In genomic region chr10:77921395-77921794, GRCh38 we compare ENCODE assay signal across 15 cellular contexts.
"Had no signal": no experiment of that assay in that cellular context is flagged by ENCODE, and none has a peak within 500 bp of the region (broad histone marks: within the 10 kb centered on the region; RNA-seq: fewer than 3 reads in every experiment).

No MANE protein-coding gene starts in this region.

- H3K9me3 Mint-ChIP-seq: activated naive CD4-positive, alpha-beta T cell treated with anti-CD3 and anti-CD28 coated beads, Interleukin-2, amount 50 U/mL, for 24 hours; activated T-cell treated with anti-CD3 and anti-CD28 coated beads, Interleukin-2, amount 50 U/mL, for 24 hours; stimulated activated naive CD8-positive, alpha-beta T cell treated with anti-CD3 and anti-CD28 coated beads, Interleukin-15, amount 100 ng/mL, for 72 hours had no signal

- H3K27ac Mint-ChIP-seq: activated naive CD4-positive, alpha-beta T cell treated with anti-CD3 and anti-CD28 coated beads, Interleukin-2, amount 50 U/mL, for 24 hours; activated T-cell treated with anti-CD3 and anti-CD28 coated beads, Interleukin-2, amount 50 U/mL, for 24 hours; stimulated activated naive CD8-positive, alpha-beta T cell treated with anti-CD3 and anti-CD28 coated beads, Interleukin-15, amount 100 ng/mL, for 72 hours had no signal

- H3K4me3 ChIP-seq: coronary artery, ovary, upper lobe of right lung had no signal

- H3K4me3 Mint-ChIP-seq: activated naive CD4-positive, alpha-beta T cell treated with anti-CD3 and anti-CD28 coated beads, Interleukin-2, amount 50 U/mL, for 24 hours; activated T-cell treated with anti-CD3 and anti-CD28 coated beads, Interleukin-2, amount 50 U/mL, for 24 hours; stimulated activated naive CD8-positive, alpha-beta T cell treated with anti-CD3 and anti-CD28 coated beads, Interleukin-15, amount 100 ng/mL, for 72 hours had no signal

- H3K27ac ChIP-seq: coronary artery, ovary, upper lobe of right lung had no signal

- H3K9me3 ChIP-seq: ovary, upper lobe of right lung had no signal

- H3K27me3 ChIP-seq: ovary, upper lobe of right lung had no signal

- H3K36me3 ChIP-seq: ovary, upper lobe of right lung had no signal

- ATAC-seq: esophagus mucosa; left ventricle myocardium superior; sciatic nerve; stimulated activated naive CD8-positive, alpha-beta T cell treated with anti-CD3 and anti-CD28 coated beads, Interleukin-15, amount 100 ng/mL, for 72 hours; upper lobe of right lung had no signal

- H3K36me3 Mint-ChIP-seq: activated naive CD4-positive, alpha-beta T cell treated with anti-CD3 and anti-CD28 coated beads, Interleukin-2, amount 50 U/mL, for 24 hours had no signal

- DNase-seq: activated CD4-positive, alpha-beta T cell treated with anti-CD3 and anti-CD28 coated beads for 1 hour; activated CD4-positive, alpha-beta T cell treated with anti-CD3 and anti-CD28 coated beads, Interleukin-2, amount 50 U/mL, for 48 hours; activated T-cell treated with anti-CD3 and anti-CD28 coated beads, Interleukin-2, amount 50 U/mL, for 24 hours; caudate nucleus; hippocampal formation; left ventricle myocardium superior; stimulated activated naive CD8-positive, alpha-beta T cell treated with anti-CD3 and anti-CD28 coated beads, Interleukin-15, amount 100 ng/mL, for 72 hours; T-helper 1 cell; T1000; upper lobe of right lung had no signal
